In the genomic region with DNA sequence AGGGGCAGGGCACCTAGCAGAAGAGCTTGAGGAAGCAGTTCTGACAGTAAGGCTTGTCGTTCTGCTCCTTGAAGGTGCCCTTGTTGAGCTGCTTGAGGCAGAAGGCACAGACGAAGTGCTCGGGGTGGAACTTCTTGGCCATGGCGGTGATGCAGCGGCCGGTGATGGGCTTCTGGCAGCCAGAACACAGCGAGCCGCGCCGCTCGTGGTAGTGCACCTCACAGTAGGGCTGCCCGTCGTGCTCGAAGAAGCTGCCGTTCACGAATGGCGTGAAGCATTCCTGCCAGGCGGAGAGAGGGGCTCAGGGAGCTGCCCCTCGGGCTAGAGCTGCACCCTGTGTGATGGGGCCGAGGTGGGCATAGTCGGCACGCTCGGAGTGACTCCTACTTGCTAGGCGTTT, we compare ENCODE assay signal across 1 cellular context.
TF ChIP-seq lines count a peak whose summit lies in the region.

No MANE protein-coding gene starts in this region.

TF ChIP-seq in H1, 55 proteins besides CTCF, POLR2A, EP300 and RAD21:
- no peak for TF ChIP-seq BCL11A (IDR thresholded peaks at IDR 0.05; ENCODE audit: low read depth in 2 of 2, low read length in 2 of 2)
- TF ChIP-seq POLR2AphosphoS5 (IDR thresholded peaks at IDR 0.05; ENCODE audit: low read depth, low read length), result peak; percentile 26; the same call in 1 of the 2 replicates
